In the genomic region with DNA sequence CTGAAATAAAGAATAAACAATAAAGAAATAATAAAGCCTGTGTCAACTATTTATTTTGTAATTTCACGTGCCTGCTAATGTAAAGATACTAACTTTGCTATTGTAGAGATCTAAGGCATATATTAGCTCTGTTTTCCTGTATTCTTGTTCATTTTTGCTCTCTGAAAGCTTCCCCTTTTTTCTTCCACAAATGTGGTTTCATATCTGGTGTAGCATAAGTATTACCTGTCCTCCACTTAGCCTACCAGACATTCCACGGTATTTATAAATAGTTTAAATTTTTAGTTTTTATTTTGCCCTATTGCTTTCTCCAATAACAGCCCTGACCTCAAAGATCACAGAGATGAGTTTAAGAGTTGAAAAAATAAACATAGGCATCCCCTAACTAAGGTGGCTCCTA, we compare ENCODE assay signal across 24 cellular contexts.
"Had no signal": no experiment of that assay in that cellular context is flagged by ENCODE, and none has a peak within 500 bp of the region (broad histone marks: within the 10 kb centered on the region; RNA-seq: fewer than 3 reads in every experiment).

No MANE protein-coding gene starts in this region.

- H3K4me1 ChIP-seq: body of pancreas, heart left ventricle, sigmoid colon, vagina had no signal

- H3K27me3 Mint-ChIP-seq: activated naive CD4-positive, alpha-beta T cell treated with anti-CD3 and anti-CD28 coated beads, Interleukin-2, amount 50 U/mL, for 24 hours; naive thymus-derived CD8-positive, alpha-beta T cell; progenitor cell of endocrine pancreas; type B pancreatic cell had no signal

- H3K36me3 ChIP-seq: heart left ventricle, sigmoid colon, thoracic aorta, vagina had no signal

- H3K4me3 Mint-ChIP-seq: activated naive CD4-positive, alpha-beta T cell treated with anti-CD3 and anti-CD28 coated beads, Interleukin-2, amount 50 U/mL, for 24 hours; naive thymus-derived CD8-positive, alpha-beta T cell; type B pancreatic cell had no signal

- H3K4me3 ChIP-seq: body of pancreas, heart left ventricle, sigmoid colon, smooth muscle cell, thoracic aorta, vagina had no signal

- H3K27ac ChIP-seq: body of pancreas, heart left ventricle, sigmoid colon, thoracic aorta, vagina, VCaP had no signal

- H3K9me3 ChIP-seq: body of pancreas, heart left ventricle, sigmoid colon, thoracic aorta, vagina had no signal

- H3K27me3 ChIP-seq: body of pancreas, sigmoid colon, vagina had no signal

- H3K9me3 Mint-ChIP-seq: activated naive CD4-positive, alpha-beta T cell treated with anti-CD3 and anti-CD28 coated beads, Interleukin-2, amount 50 U/mL, for 24 hours; type B pancreatic cell had no signal

- H3K27ac Mint-ChIP-seq: activated naive CD4-positive, alpha-beta T cell treated with anti-CD3 and anti-CD28 coated beads, Interleukin-2, amount 50 U/mL, for 24 hours; naive thymus-derived CD8-positive, alpha-beta T cell; progenitor cell of endocrine pancreas had no signal

- H3K36me3 Mint-ChIP-seq: naive thymus-derived CD8-positive, alpha-beta T cell; type B pancreatic cell had no signal

- H3K4me1 Mint-ChIP-seq: activated naive CD4-positive, alpha-beta T cell treated with anti-CD3 and anti-CD28 coated beads, Interleukin-2, amount 50 U/mL, for 24 hours had no signal

- DNase-seq: activated CD4-positive, alpha-beta T cell treated with anti-CD3 and anti-CD28 coated beads, Interleukin-2, amount 50 U/mL, for 1 hour; activated CD4-positive, CD25-positive, alpha-beta regulatory T cell treated with anti-CD3 and anti-CD28 coated beads, Interleukin-2, amount 50 U/mL, for 72 hours; activated gamma-delta T cell treated with Interleukin-2 at 50 U/mL for 16 hours; activated T-cell treated with anti-CD3 and anti-CD28 coated beads, Interleukin-2, amount 50 U/mL, for 1 hour; anterior cingulate cortex; body of pancreas; heart left ventricle; islet precursor cell; left cardiac atrium; mesendoderm; naive thymus-derived CD8-positive, alpha-beta T cell; retina; sigmoid colon; stimulated activated CD4-positive, alpha-beta T cell treated with anti-CD3 and anti-CD28 coated beads, Interleukin-15, amount 100 ng/mL, for 24 hours; stimulated activated CD4-positive, alpha-beta T cell treated with anti-CD3 and anti-CD28 coated beads, Interleukin-2, amount 100 ng/mL, for 48 hours; stimulated activated naive CD4-positive, alpha-beta T cell; T-helper 9 cell had no signal

- ATAC-seq: body of pancreas; heart left ventricle; left cardiac atrium; naive thymus-derived CD8-positive, alpha-beta T cell had no signal
